In genomic region chr16:17204248-17205043, GRCh38 we compare ENCODE assay signal across 24 cellular contexts.
"Had no signal": no experiment of that assay in that cellular context is flagged by ENCODE, and none has a peak within 500 bp of the region (broad histone marks: within the 10 kb centered on the region; RNA-seq: fewer than 3 reads in every experiment).

No MANE protein-coding gene starts in this region.

- H3K9me3 Mint-ChIP-seq: activated CD4-positive, alpha-beta T cell treated with anti-CD3 and anti-CD28 coated beads, Interleukin-2, amount 10 ng/mL, durations not matched to agents 24 days and 14 days; activated CD8-positive, alpha-beta T cell treated with anti-CD3 and anti-CD28 coated beads for 36 hours; activated naive CD4-positive, alpha-beta T cell treated with anti-CD3 and anti-CD28 coated beads, Interleukin-2, amount 10 ng/mL, durations not matched to agents 7 days and 5 days; activated naive CD8-positive, alpha-beta T cell treated with anti-CD3 and anti-CD28 coated beads, Interleukin-2, amount 50 U/mL, for 24 hours; activated T-cell treated with anti-CD3 and anti-CD28 coated beads, Interleukin-2, amount 50 U/mL, for 4 hours; central memory CD8-positive, alpha-beta T cell; neural progenitor cell had no signal

- H2AFZ ChIP-seq: neural progenitor cell had no signal

- H3K9ac ChIP-seq: neural progenitor cell had no signal

- DNase-seq: activated CD4-positive, alpha-beta T cell treated with anti-CD3 and anti-CD28 coated beads, Interleukin-2, amount 10 ng/mL, durations not matched to agents 24 days and 14 days; activated CD4-positive, CD25-positive, alpha-beta regulatory T cell; activated CD8-positive, alpha-beta memory T cell treated with anti-CD3 and anti-CD28 coated beads, Interleukin-2, amount 50 U/mL, for 4 hours; activated CD8-positive, alpha-beta T cell treated with anti-CD3 and anti-CD28 coated beads for 36 hours; activated effector memory CD4-positive, alpha-beta T cell treated with Interleukin-2 at 50 U/mL for 16 hours; activated naive CD4-positive, alpha-beta T cell treated with anti-CD3 and anti-CD28 coated beads, Interleukin-2, amount 10 ng/mL, durations not matched to agents 7 days and 5 days; activated naive CD8-positive, alpha-beta T cell treated with anti-CD3 and anti-CD28 coated beads, Interleukin-2, amount 50 U/mL, for 24 hours; activated T-cell treated with anti-CD3 and anti-CD28 coated beads, Interleukin-2, amount 50 U/mL, for 4 hours; aorta; brain microvascular endothelial cell; colonic mucosa; erythroblast; foreskin melanocyte; mammary epithelial cell; stimulated activated CD4-positive, alpha-beta T cell treated with anti-CD3 and anti-CD28 coated beads, Interleukin-12 subunit alpha, Interleukin-12 subunit beta, amount 100 ng/mL, for 4 hours; stimulated activated CD4-positive, alpha-beta T cell treated with anti-CD3 and anti-CD28 coated beads, Interleukin-1b, Interleukin-23, amount 100 ng/mL, for 48 hours; stimulated activated CD8-positive, alpha-beta memory T cell treated with anti-CD3 and anti-CD28 coated beads, Interleukin-4, amount 100 ng/mL, for 48 hours; stimulated activated naive CD4-positive, alpha-beta T cell treated with Interleukin-2 at 50 U/mL for 16 hours; thyroid gland had no signal

- H3K4me1 Mint-ChIP-seq: activated naive CD4-positive, alpha-beta T cell treated with anti-CD3 and anti-CD28 coated beads, Interleukin-2, amount 10 ng/mL, durations not matched to agents 7 days and 5 days; activated naive CD8-positive, alpha-beta T cell treated with anti-CD3 and anti-CD28 coated beads, Interleukin-2, amount 50 U/mL, for 24 hours had no signal

- FAIRE-seq: endometrium, keratinocyte, TTC549 had no signal

- H3K27ac Mint-ChIP-seq: activated CD4-positive, alpha-beta T cell treated with anti-CD3 and anti-CD28 coated beads, Interleukin-2, amount 10 ng/mL, durations not matched to agents 24 days and 14 days; activated CD8-positive, alpha-beta T cell treated with anti-CD3 and anti-CD28 coated beads for 36 hours; activated naive CD4-positive, alpha-beta T cell treated with anti-CD3 and anti-CD28 coated beads, Interleukin-2, amount 10 ng/mL, durations not matched to agents 7 days and 5 days; activated naive CD8-positive, alpha-beta T cell treated with anti-CD3 and anti-CD28 coated beads, Interleukin-2, amount 50 U/mL, for 24 hours; neural progenitor cell had no signal

- ATAC-seq: activated CD8-positive, alpha-beta T cell treated with anti-CD3 and anti-CD28 coated beads for 36 hours; activated naive CD8-positive, alpha-beta T cell treated with anti-CD3 and anti-CD28 coated beads, Interleukin-2, amount 50 U/mL, for 24 hours; activated T-cell treated with anti-CD3 and anti-CD28 coated beads, Interleukin-2, amount 50 U/mL, for 4 hours had no signal

- H3K9me3 ChIP-seq: colonic mucosa, thyroid gland had no signal

- H3K27me3 Mint-ChIP-seq: activated CD4-positive, alpha-beta T cell treated with anti-CD3 and anti-CD28 coated beads, Interleukin-2, amount 10 ng/mL, durations not matched to agents 24 days and 14 days; activated CD8-positive, alpha-beta T cell treated with anti-CD3 and anti-CD28 coated beads for 36 hours; activated naive CD4-positive, alpha-beta T cell treated with anti-CD3 and anti-CD28 coated beads, Interleukin-2, amount 10 ng/mL, durations not matched to agents 7 days and 5 days; activated naive CD8-positive, alpha-beta T cell treated with anti-CD3 and anti-CD28 coated beads, Interleukin-2, amount 50 U/mL, for 24 hours; central memory CD8-positive, alpha-beta T cell had no signal

- H3K4me3 ChIP-seq: colonic mucosa, neural progenitor cell, thyroid gland had no signal

- H3K4me1 ChIP-seq: colonic mucosa had no signal

- H3K36me3 ChIP-seq: brain microvascular endothelial cell, colonic mucosa, neural progenitor cell, thyroid gland had no signal

- H3K4me3 Mint-ChIP-seq: activated CD4-positive, alpha-beta T cell treated with anti-CD3 and anti-CD28 coated beads, Interleukin-2, amount 10 ng/mL, durations not matched to agents 24 days and 14 days; activated CD8-positive, alpha-beta T cell treated with anti-CD3 and anti-CD28 coated beads for 36 hours; activated naive CD4-positive, alpha-beta T cell treated with anti-CD3 and anti-CD28 coated beads, Interleukin-2, amount 10 ng/mL, durations not matched to agents 7 days and 5 days; activated naive CD8-positive, alpha-beta T cell treated with anti-CD3 and anti-CD28 coated beads, Interleukin-2, amount 50 U/mL, for 24 hours; activated T-cell treated with anti-CD3 and anti-CD28 coated beads, Interleukin-2, amount 50 U/mL, for 4 hours; central memory CD8-positive, alpha-beta T cell; neural progenitor cell had no signal

- H3K27me3 ChIP-seq: brain microvascular endothelial cell, colonic mucosa, neural progenitor cell, thyroid gland had no signal

- H3K27ac ChIP-seq: brain microvascular endothelial cell, colonic mucosa, neural progenitor cell had no signal
